Comparison of ENCODE assay signal across 18 cellular contexts in the genomic region with DNA sequence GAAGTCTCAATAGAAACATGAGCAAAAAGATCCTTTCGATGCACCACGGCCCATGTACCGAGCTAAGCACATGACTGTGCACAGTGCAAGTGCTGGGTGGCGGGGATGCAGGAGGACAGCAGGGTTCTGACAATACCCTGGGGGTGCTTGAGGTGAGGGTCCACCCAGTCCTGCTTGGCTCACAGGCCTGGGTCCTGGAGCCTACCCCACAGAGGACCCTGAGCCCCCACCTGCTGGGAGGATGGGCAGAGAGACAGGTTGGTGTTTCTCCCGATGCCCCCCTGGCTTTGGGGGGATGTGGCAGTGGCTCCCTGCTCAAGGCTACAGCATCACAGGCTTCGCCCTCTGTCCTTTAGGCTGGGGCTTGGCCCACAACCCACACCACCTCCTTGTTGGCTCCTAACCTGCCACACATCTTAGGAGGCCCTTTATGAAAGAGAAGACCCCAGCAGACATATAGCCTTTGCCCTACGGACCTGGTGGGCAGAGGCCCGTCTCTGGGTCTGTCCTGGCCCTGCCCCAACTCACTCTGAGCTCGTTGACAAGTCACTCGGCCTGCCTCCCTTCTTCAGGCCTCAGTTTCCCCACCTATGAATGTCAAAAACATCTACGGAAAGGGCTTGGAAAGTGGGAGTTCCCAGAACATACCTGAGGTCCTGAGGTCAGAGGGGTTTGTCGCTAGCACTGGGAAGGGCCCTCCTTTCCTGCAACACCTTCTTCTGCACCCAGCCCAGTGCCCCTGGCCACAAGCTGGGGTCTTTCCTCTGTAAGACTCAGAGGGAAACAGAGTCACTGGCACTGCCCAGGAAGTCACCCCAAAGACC. TPM values are rescaled to one million over a fixed set of nuclear protein-coding genes. Genes with fewer than 3 reads are reported as not detected.
DNase-seq lines count a peak whose midpoint lies in the region; ATAC-seq and TF ChIP-seq lines count a peak whose summit lies in the region.
"Had no signal": no experiment of that assay in that cellular context is flagged by ENCODE, and none has a peak within 500 bp of the region (broad histone marks: within the 10 kb centered on the region; RNA-seq: fewer than 3 reads in every experiment).

No MANE protein-coding gene starts in this region.

- no peak for TF ChIP-seq POLR2A in spleen (IDR thresholded peaks at IDR 0.05)

- H3K36me3 ChIP-seq in spleen (no peaks in the 10 kb centered on the region), WERI-Rb-1 (no peaks in the 10 kb centered on the region)
- H3K36me3 ChIP-seq: BE2C had no signal

- POLR2A ChIA-PET in activated naive CD8-positive, alpha-beta T cell treated with anti-CD3 and anti-CD28 coated beads, Interleukin-2, amount 10 ng/mL, durations not matched to agents 7 days and 5 days (lab: Charles Lee), result no interaction called here
- POLR2A ChIA-PET in WTC11 (lab: Charles Lee), result no interaction called here

- ATAC-seq in activated naive CD8-positive, alpha-beta T cell treated with anti-CD3 and anti-CD28 coated beads, Interleukin-2, amount 10 ng/mL, durations not matched to agents 7 days and 5 days (ENCODE audit: low read depth), result no peak
- ATAC-seq in WTC11, result no peak

- WGBS in spleen, 5 donors, result 75 to 97% (median 82%) methylated on average over 8 to 12 of the region's 12 CpGs

- H3K9me3 ChIP-seq in spleen (no peaks in the 10 kb centered on the region), WERI-Rb-1 (ENCODE audit: severe bottlenecking) (peaks cover 4% of the 10 kb centered on the region)
- H3K9me3 ChIP-seq: BE2C had no signal

- H3K36me3 Mint-ChIP-seq in activated naive CD8-positive, alpha-beta T cell treated with anti-CD3 and anti-CD28 coated beads, Interleukin-2, amount 10 ng/mL, durations not matched to agents 7 days and 5 days, result no peaks in the 10 kb centered on the region
- H3K36me3 Mint-ChIP-seq in activated naive CD8-positive, alpha-beta T cell treated with anti-CD3 and anti-CD28 coated beads for 36 hours, result no peaks in the 10 kb centered on the region
- H3K36me3 Mint-ChIP-seq in WTC11, result peaks cover 3% of the 10 kb centered on the region; the same call in 1 of the 2 replicates

- intact Hi-C loops in spleen (cut with DNase I; ENCODE audit: low total_unique reads), result no loop called here

- CTCF ChIA-PET in WTC11 (lab: Charles Lee), result no interaction called here

- no peak overlapping the region for H3K4me3 ChIP-seq in coronary artery
- no peak overlapping the region for H3K4me3 ChIP-seq in spleen
- no peak overlapping the region for H3K4me3 ChIP-seq in WERI-Rb-1 (ENCODE audit: low read depth, low read length)

- H3K27ac Mint-ChIP-seq in activated naive CD8-positive, alpha-beta T cell treated with anti-CD3 and anti-CD28 coated beads, Interleukin-2, amount 10 ng/mL, durations not matched to agents 7 days and 5 days, result no peak overlapping the region
- H3K27ac Mint-ChIP-seq in activated naive CD8-positive, alpha-beta T cell treated with anti-CD3 and anti-CD28 coated beads for 36 hours, result no peak overlapping the region
- no peak overlapping the region for H3K27ac Mint-ChIP-seq in WTC11

- DNase-seq in activated naive CD8-positive, alpha-beta T cell treated with anti-CD3 and anti-CD28 coated beads, Interleukin-2, amount 10 ng/mL, durations not matched to agents 7 days and 5 days, result peak; percentile 13
- no peak for DNase-seq in activated naive CD8-positive, alpha-beta T cell treated with anti-CD3 and anti-CD28 coated beads for 36 hours
- DNase-seq in WTC11 (ENCODE audit: low spot score), result peak; percentile 3
- peak; percentile 64 for DNase-seq in coronary artery (ENCODE audit: low spot score)
- DNase-seq in spleen, result peak; percentile 50
- no peak for DNase-seq in WERI-Rb-1
- DNase-seq in NK-92 (lab: John Stamatoyannopoulos, UW; ENCODE audit: unreplicated experiment), result no peak
- DNase-seq: BE2C; DMS53; KG1; NCI-H1105; NCI-H146; NCI-H2029; NCI-H226; NCI-H510A treated with DMSO at 0.1 percent for 48 hours; NCI-H748 treated with DMSO at 0.1 percent for 48 hours; NK-92 treated with Interleukin-12 subunit alpha and Interleukin-12 subunit beta, amount 100 ng/mL, for 24 hours had no signal

- no peaks in the 10 kb centered on the region for H3K4me1 ChIP-seq in spleen
- H3K4me1 ChIP-seq: BE2C had no signal

- no peaks in the 10 kb centered on the region for H3K9me3 Mint-ChIP-seq in activated naive CD8-positive, alpha-beta T cell treated with anti-CD3 and anti-CD28 coated beads, Interleukin-2, amount 10 ng/mL, durations not matched to agents 7 days and 5 days
- H3K9me3 Mint-ChIP-seq in activated naive CD8-positive, alpha-beta T cell treated with anti-CD3 and anti-CD28 coated beads for 36 hours, result peaks cover 4% of the 10 kb centered on the region
- peaks cover 9% of the 10 kb centered on the region for H3K9me3 Mint-ChIP-seq in WTC11

- H3K27me3 Mint-ChIP-seq in activated naive CD8-positive, alpha-beta T cell treated with anti-CD3 and anti-CD28 coated beads, Interleukin-2, amount 10 ng/mL, durations not matched to agents 7 days and 5 days, result peaks cover 4% of the 10 kb centered on the region
- H3K27me3 Mint-ChIP-seq in activated naive CD8-positive, alpha-beta T cell treated with anti-CD3 and anti-CD28 coated beads for 36 hours, result peaks cover 13% of the 10 kb centered on the region
- no peaks in the 10 kb centered on the region for H3K27me3 Mint-ChIP-seq in WTC11 (ENCODE audit: low read depth)

- H3K27ac ChIP-seq in coronary artery (no peak overlapping the region), spleen (no peak overlapping the region), WERI-Rb-1 (no peak overlapping the region)
- H3K27ac ChIP-seq: RWPE1 had no signal

- TF ChIP-seq CTCF in WTC11 (IDR thresholded peaks at IDR 0.05) (no peak), coronary artery (IDR thresholded peaks at IDR 0.05) (no peak), spleen (IDR thresholded peaks at IDR 0.05 in 8 of 11, conservative IDR thresholded peaks at IDR 0.05 in 3 of 11) (no peak), WERI-Rb-1 (IDR thresholded peaks at IDR 0.05; ENCODE audit: low read depth, low read length) (no peak)

- H3K4me3 Mint-ChIP-seq in activated naive CD8-positive, alpha-beta T cell treated with anti-CD3 and anti-CD28 coated beads, Interleukin-2, amount 10 ng/mL, durations not matched to agents 7 days and 5 days, result no peak overlapping the region
- no peak overlapping the region for H3K4me3 Mint-ChIP-seq in activated naive CD8-positive, alpha-beta T cell treated with anti-CD3 and anti-CD28 coated beads for 36 hours
- H3K4me3 Mint-ChIP-seq in WTC11, result no peak overlapping the region

- H3K27me3 ChIP-seq in spleen (replicated peaks in 1 of 7), result peaks cover 0 to 33% (median 12%) of the 10 kb centered on the region in 7 donors
- H3K27me3 ChIP-seq in WERI-Rb-1 (ENCODE audit: insufficient read depth, low read depth, severe bottlenecking), result no peaks in the 10 kb centered on the region
- H3K27me3 ChIP-seq: BE2C had no signal

- peaks cover 4% of the 10 kb centered on the region for H3K4me1 Mint-ChIP-seq in activated naive CD8-positive, alpha-beta T cell treated with anti-CD3 and anti-CD28 coated beads, Interleukin-2, amount 10 ng/mL, durations not matched to agents 7 days and 5 days
- H3K4me1 Mint-ChIP-seq in activated naive CD8-positive, alpha-beta T cell treated with anti-CD3 and anti-CD28 coated beads for 36 hours, result peaks cover 5% of the 10 kb centered on the region
- peaks cover 6% of the 10 kb centered on the region; the same call in 1 of the 2 replicates for H3K4me1 Mint-ChIP-seq in WTC11

TF ChIP-seq in WTC11, 78 proteins besides CTCF, POLR2A, EP300 and RAD21 (continues in another document):
- TF ChIP-seq, protein P1, sequence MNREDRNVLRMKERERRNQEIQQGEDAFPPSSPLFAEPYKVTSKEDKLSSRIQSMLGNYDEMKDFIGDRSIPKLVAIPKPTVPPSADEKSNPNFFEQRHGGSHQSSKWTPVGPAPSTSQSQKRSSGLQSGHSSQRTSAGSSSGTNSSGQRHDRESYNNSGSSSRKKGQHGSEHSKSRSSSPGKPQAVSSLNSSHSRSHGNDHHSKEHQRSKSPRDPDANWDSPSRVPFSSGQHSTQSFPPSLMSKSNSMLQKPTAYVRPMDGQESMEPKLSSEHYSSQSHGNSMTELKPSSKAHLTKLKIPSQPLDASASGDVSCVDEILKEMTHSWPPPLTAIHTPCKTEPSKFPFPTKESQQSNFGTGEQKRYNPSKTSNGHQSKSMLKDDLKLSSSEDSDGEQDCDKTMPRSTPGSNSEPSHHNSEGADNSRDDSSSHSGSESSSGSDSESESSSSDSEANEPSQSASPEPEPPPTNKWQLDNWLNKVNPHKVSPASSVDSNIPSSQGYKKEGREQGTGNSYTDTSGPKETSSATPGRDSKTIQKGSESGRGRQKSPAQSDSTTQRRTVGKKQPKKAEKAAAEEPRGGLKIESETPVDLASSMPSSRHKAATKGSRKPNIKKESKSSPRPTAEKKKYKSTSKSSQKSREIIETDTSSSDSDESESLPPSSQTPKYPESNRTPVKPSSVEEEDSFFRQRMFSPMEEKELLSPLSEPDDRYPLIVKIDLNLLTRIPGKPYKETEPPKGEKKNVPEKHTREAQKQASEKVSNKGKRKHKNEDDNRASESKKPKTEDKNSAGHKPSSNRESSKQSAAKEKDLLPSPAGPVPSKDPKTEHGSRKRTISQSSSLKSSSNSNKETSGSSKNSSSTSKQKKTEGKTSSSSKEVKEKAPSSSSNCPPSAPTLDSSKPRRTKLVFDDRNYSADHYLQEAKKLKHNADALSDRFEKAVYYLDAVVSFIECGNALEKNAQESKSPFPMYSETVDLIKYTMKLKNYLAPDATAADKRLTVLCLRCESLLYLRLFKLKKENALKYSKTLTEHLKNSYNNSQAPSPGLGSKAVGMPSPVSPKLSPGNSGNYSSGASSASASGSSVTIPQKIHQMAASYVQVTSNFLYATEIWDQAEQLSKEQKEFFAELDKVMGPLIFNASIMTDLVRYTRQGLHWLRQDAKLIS (CRISPR knock-in tag; IDR thresholded peaks at IDR 0.05; ENCODE audit: borderline replicate concordance), result no peak
- TF ChIP-seq, protein P2, sequence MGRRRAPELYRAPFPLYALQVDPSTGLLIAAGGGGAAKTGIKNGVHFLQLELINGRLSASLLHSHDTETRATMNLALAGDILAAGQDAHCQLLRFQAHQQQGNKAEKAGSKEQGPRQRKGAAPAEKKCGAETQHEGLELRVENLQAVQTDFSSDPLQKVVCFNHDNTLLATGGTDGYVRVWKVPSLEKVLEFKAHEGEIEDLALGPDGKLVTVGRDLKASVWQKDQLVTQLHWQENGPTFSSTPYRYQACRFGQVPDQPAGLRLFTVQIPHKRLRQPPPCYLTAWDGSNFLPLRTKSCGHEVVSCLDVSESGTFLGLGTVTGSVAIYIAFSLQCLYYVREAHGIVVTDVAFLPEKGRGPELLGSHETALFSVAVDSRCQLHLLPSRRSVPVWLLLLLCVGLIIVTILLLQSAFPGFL (CRISPR knock-in tag; IDR thresholded peaks at IDR 0.05; ENCODE audit: borderline replicate concordance), result no peak
- TF ChIP-seq RORB (CRISPR knock-in tag; IDR thresholded peaks at IDR 0.05) (no peak), ZNF416 (CRISPR knock-in tag; IDR thresholded peaks at IDR 0.05) (no peak)

RNA-seq across cellular contexts. Expression of a gene that starts 50.3 kb away (rescaled TPM):
- total RNA-seq in activated naive CD8-positive, alpha-beta T cell treated with anti-CD3 and anti-CD28 coated beads, Interleukin-2, amount 10 ng/mL, durations not matched to agents 7 days and 5 days, result 1 to 10 TPM; 1.1 to 1.4 TPM
- total RNA-seq in activated naive CD8-positive, alpha-beta T cell treated with anti-CD3 and anti-CD28 coated beads for 36 hours, result 1 to 10 TPM; 2.9 to 3.8 TPM
- total RNA-seq in WTC11 (2021), result 8.9 to 10.6 TPM (median 9.0 TPM) in 3 replicates
- total RNA-seq in spleen, result not detected
- under 1 TPM in 2 of 3 donors, not detected in 1; 0.07 to 0.21 TPM for polyA plus RNA-seq in spleen

Comparison
In these comparisons a context has a peak if more than half of its experiments do, and no peak if none do; other contexts are left out.
1. DNase-seq: peak in activated naive CD8-positive, alpha-beta T cell treated with anti-CD3 and anti-CD28 coated beads, Interleukin-2, amount 10 ng/mL, durations not matched to agents 7 days and 5 days (single experiment), WTC11 (single experiment), coronary artery (single experiment) and spleen (single experiment); none in activated naive CD8-positive, alpha-beta T cell treated with anti-CD3 and anti-CD28 coated beads for 36 hours (single experiment), WERI-Rb-1 (single experiment) and NK-92 (single experiment).